32 cellular contexts compared by ENCODE assay signal in genomic region chr1:46136711-46137110, GRCh38. TPM values are rescaled to one million over a fixed set of nuclear protein-coding genes. Genes with fewer than 3 reads are reported as not detected.
DNase-seq lines count a peak whose midpoint lies in the region; ATAC-seq and TF ChIP-seq lines count a peak whose summit lies in the region.
"Had no signal": no experiment of that assay in that cellular context is flagged by ENCODE, and none has a peak within 500 bp of the region (broad histone marks: within the 10 kb centered on the region; RNA-seq: fewer than 3 reads in every experiment).

No MANE protein-coding gene starts in this region.

- H3K27me3 Mint-ChIP-seq in stimulated activated naive CD8-positive, alpha-beta T cell treated with anti-CD3 and anti-CD28 coated beads, Interleukin-15, amount 100 ng/mL, for 72 hours, result peaks cover 43% of the 10 kb centered on the region

- POLR2A ChIA-PET in PC-9 (lab: Charles Lee; ENCODE audit: unreplicated experiment), result no interaction called here

- intact Hi-C loops in left ventricle myocardium inferior (cut with micrococcal nuclease), result no loop called here
- intact Hi-C loops in left ventricle myocardium superior (cut with micrococcal nuclease), result no loop called here
- intact Hi-C loops in PC-9 (cut with micrococcal nuclease; ENCODE audit: unreplicated experiment), result no loop called here

- no TSS peak for BruUV-seq in PC-9 (replicated peaks; lab: Mats Ljungman, UMichigan)

- no peaks in the 10 kb centered on the region for H4K20me1 ChIP-seq in PC-9 (ENCODE audit: insufficient read depth)
- H4K20me1 ChIP-seq: BLaER1 had no signal

- H3K9me2 ChIP-seq in PC-9 (ENCODE audit: insufficient read depth), result no peaks in the 10 kb centered on the region

- no peak overlapping the region for H3K27ac Mint-ChIP-seq in stimulated activated naive CD8-positive, alpha-beta T cell treated with anti-CD3 and anti-CD28 coated beads, Interleukin-15, amount 100 ng/mL, for 72 hours
- H3K27ac Mint-ChIP-seq: activated T-helper 2 cell treated with anti-CD3 and anti-CD28 coated beads, Interferon-gamma antibody, Interleukin-2, Interleukin-4, amounts not matched to agents 10 μg/mL and 5 μg/mL and 100 μg/mL, durations not matched to agents 14 hours and 24 hours and 36 hours had no signal

- H3K4me1 Mint-ChIP-seq in stimulated activated naive CD8-positive, alpha-beta T cell treated with anti-CD3 and anti-CD28 coated beads, Interleukin-15, amount 100 ng/mL, for 72 hours, result peaks cover 33% of the 10 kb centered on the region

- H3K27ac ChIP-seq in left ventricle myocardium inferior (replicated peaks), result peak overlapping the region; percentile 97
- H3K27ac ChIP-seq in PC-9, result peak overlapping the region; percentile 98
- H3K27ac ChIP-seq in iPS-20b (ENCODE audit: low read length), result no peak overlapping the region
- H3K27ac ChIP-seq: BLaER1, body of pancreas, KMS-11, WERI-Rb-1 had no signal

- 0 out of 2 replicates have a peak overlapping the region, but pooled peaks have one; percentile 2 for H3K9ac ChIP-seq in iPS-20b (ENCODE audit: low read depth, low read length)
- H3K9ac ChIP-seq: BLaER1, KMS-11 had no signal

- TF ChIP-seq CTCF in left ventricle myocardium inferior (IDR thresholded peaks at IDR 0.05; ENCODE audit: borderline replicate concordance) (no peak), PC-9 (conservative IDR thresholded peaks at IDR 0.05) (no peak)

- peaks cover 15% of the 10 kb centered on the region for H3K79me2 ChIP-seq in PC-9 (ENCODE audit: low read depth)

- H3K36me3 ChIP-seq in left ventricle myocardium inferior, result no peaks in the 10 kb centered on the region
- no peaks in the 10 kb centered on the region for H3K36me3 ChIP-seq in PC-9 (ENCODE audit: low read depth)
- H3K36me3 ChIP-seq in iPS-20b (ENCODE audit: insufficient read depth, low read depth, low read length), result no peaks in the 10 kb centered on the region
- H3K36me3 ChIP-seq: BLaER1, esophagus squamous epithelium, gastrocnemius medialis, HAP-1, stomach, WERI-Rb-1 had no signal

- no peaks in the 10 kb centered on the region for H3K9me3 ChIP-seq in left ventricle myocardium inferior (replicated peaks)
- H3K9me3 ChIP-seq in PC-9 (ENCODE audit: insufficient read depth, low read depth), result no peaks in the 10 kb centered on the region
- no peaks in the 10 kb centered on the region for H3K9me3 ChIP-seq in iPS-20b (ENCODE audit: insufficient read depth, low read depth, low read length)
- H3K9me3 ChIP-seq: BLaER1, body of pancreas, esophagus squamous epithelium, gastrocnemius medialis, HAP-1, stomach had no signal

- H3K4me1 ChIP-seq in left ventricle myocardium inferior (peaks cover 54% of the 10 kb centered on the region), PC-9 (replicated peaks; ENCODE audit: insufficient read depth) (peaks cover 53% of the 10 kb centered on the region), iPS-20b (ENCODE audit: insufficient read depth, low read length) (peaks cover 10% of the 10 kb centered on the region; the same call in 1 of the 2 replicates)

- DNase-seq in left ventricle myocardium inferior (no peak), left ventricle myocardium superior (no peak), PC-9 (no peak), NCI-H128 (lab: John Stamatoyannopoulos, UW; ENCODE audit: unreplicated experiment) (no peak)
- no peak for DNase-seq in stimulated activated naive CD8-positive, alpha-beta T cell treated with anti-CD3 and anti-CD28 coated beads, Interleukin-15, amount 100 ng/mL, for 72 hours
- DNase-seq: activated CD4-positive, alpha-beta T cell treated with anti-CD3 and anti-CD28 coated beads for 48 hours; activated CD8-positive, alpha-beta memory T cell treated with anti-CD3 and anti-CD28 coated beads for 24 hours; activated naive CD4-positive, alpha-beta T cell treated with anti-CD3 and anti-CD28 coated beads, Interleukin-2, amount 50 U/mL, for 16 hours; activated T-cell treated with anti-CD3 and anti-CD28 coated beads for 4 hours; body of pancreas; DMS53; esophagus squamous epithelium; gastrocnemius medialis; left cardiac atrium; mammary epithelial cell; MM.1S; NCI-H1436; NCI-H526; posterior cingulate gyrus; stimulated activated CD4-positive, alpha-beta T cell treated with anti-CD3 and anti-CD28 coated beads, Interleukin-12 subunit alpha, Interleukin-12 subunit beta, amount 100 ng/mL, for 4 hours; stimulated activated CD4-positive, alpha-beta T cell treated with anti-CD3 and anti-CD28 coated beads, Interleukin-2, amount 100 ng/mL, for 48 hours; stomach; T1000; WERI-Rb-1 had no signal

- CTCF ChIA-PET in PC-9 (lab: Charles Lee), result no interaction called here

- peak overlapping the region; percentile 71; the same call in 1 of the 2 replicates for H3K4me2 ChIP-seq in PC-9
- H3K4me2 ChIP-seq: BLaER1, KMS-11 had no signal

- no peak overlapping the region for H3K4me3 Mint-ChIP-seq in stimulated activated naive CD8-positive, alpha-beta T cell treated with anti-CD3 and anti-CD28 coated beads, Interleukin-15, amount 100 ng/mL, for 72 hours

- no peaks in the 10 kb centered on the region for H3K9me3 Mint-ChIP-seq in stimulated activated naive CD8-positive, alpha-beta T cell treated with anti-CD3 and anti-CD28 coated beads, Interleukin-15, amount 100 ng/mL, for 72 hours
- H3K9me3 Mint-ChIP-seq: activated T-helper 2 cell treated with anti-CD3 and anti-CD28 coated beads, Interferon-gamma antibody, Interleukin-2, Interleukin-4, amounts not matched to agents 10 μg/mL and 5 μg/mL and 100 μg/mL, durations not matched to agents 14 hours and 24 hours and 36 hours had no signal

- peaks cover 39% of the 10 kb centered on the region for H3F3A ChIP-seq in PC-9 (ENCODE audit: insufficient read depth, low read depth)

- H3K27me3 ChIP-seq in left ventricle myocardium inferior (ENCODE audit: low read depth) (no peaks in the 10 kb centered on the region), PC-9 (ENCODE audit: insufficient read depth, low read depth) (no peaks in the 10 kb centered on the region), iPS-20b (ENCODE audit: insufficient read depth, low read length) (0 out of 2 replicates have a peak, but pooled peaks cover 6% of the 10 kb centered on the region)
- H3K27me3 ChIP-seq: BLaER1, body of pancreas, gastrocnemius medialis, stomach had no signal

- no peak for ATAC-seq in left ventricle myocardium superior
- no peak for ATAC-seq in GM18520 (IDR thresholded peaks at IDR 0.05; ENCODE audit: unreplicated experiment)
- ATAC-seq in stimulated activated naive CD8-positive, alpha-beta T cell treated with anti-CD3 and anti-CD28 coated beads, Interleukin-15, amount 100 ng/mL, for 72 hours, result no peak
- ATAC-seq: body of pancreas, gastrocnemius medialis, left cardiac atrium, sciatic nerve had no signal

- H3K4me3 ChIP-seq in left ventricle myocardium inferior (no peak overlapping the region), PC-9 (no peak overlapping the region), iPS-20b (ENCODE audit: low read length) (no peak overlapping the region)
- H3K4me3 ChIP-seq: BLaER1, body of pancreas, esophagus squamous epithelium, gastrocnemius medialis, HAP-1, stomach had no signal

- H2AFZ ChIP-seq in PC-9, result no peak overlapping the region

RNA-seq across cellular contexts. Expression of gene PIK3R3, which starts 4.3 kb away (rescaled TPM):
- total RNA-seq in left ventricle myocardium inferior (32.7 TPM), left ventricle myocardium superior (26.2 TPM), PC-9 (2021) (19.6 and 44.2 TPM in 2 replicates)

RNA-seq across cellular contexts. Expression of gene TSPAN1, which starts 38.2 kb away (rescaled TPM):
- total RNA-seq in left ventricle myocardium inferior (1.4 TPM), left ventricle myocardium superior (0.72 TPM), PC-9 (2021) (134 and 139 TPM in 2 replicates)
- total RNA-seq: activated T-helper 2 cell treated with anti-CD3 and anti-CD28 coated beads, Interferon-gamma antibody, Interleukin-2, Interleukin-4, amounts not matched to agents 10 μg/mL and 5 μg/mL and 100 μg/mL, durations not matched to agents 14 hours and 24 hours and 36 hours had no signal

RNA-seq across cellular contexts. Expression of gene P3R3URF, which starts 39.6 kb away (rescaled TPM):
- not detected for total RNA-seq in left ventricle myocardium inferior
- total RNA-seq in left ventricle myocardium superior, result not detected
- not detected in 2 replicates for total RNA-seq in PC-9 (2021)
- total RNA-seq: activated T-helper 2 cell treated with anti-CD3 and anti-CD28 coated beads, Interferon-gamma antibody, Interleukin-2, Interleukin-4, amounts not matched to agents 10 μg/mL and 5 μg/mL and 100 μg/mL, durations not matched to agents 14 hours and 24 hours and 36 hours; body of pancreas; esophagus squamous epithelium; gastrocnemius medialis; left cardiac atrium; mammary epithelial cell; RPMI7951; sciatic nerve; stomach had no signal

Comparison
In these comparisons a context has a peak if more than half of its experiments do, and no peak if none do; other contexts are left out.
1. RNA of gene TSPAN1, which starts 38.2 kb away (total RNA-seq): 134 to 139 TPM in PC-9; 1.4 TPM in left ventricle myocardium inferior (single experiment) and 0.72 TPM in left ventricle myocardium superior (single experiment); every median in the first group is over 10 times any median in the second.